11 cellular contexts compared by ENCODE assay signal in the genomic region with DNA sequence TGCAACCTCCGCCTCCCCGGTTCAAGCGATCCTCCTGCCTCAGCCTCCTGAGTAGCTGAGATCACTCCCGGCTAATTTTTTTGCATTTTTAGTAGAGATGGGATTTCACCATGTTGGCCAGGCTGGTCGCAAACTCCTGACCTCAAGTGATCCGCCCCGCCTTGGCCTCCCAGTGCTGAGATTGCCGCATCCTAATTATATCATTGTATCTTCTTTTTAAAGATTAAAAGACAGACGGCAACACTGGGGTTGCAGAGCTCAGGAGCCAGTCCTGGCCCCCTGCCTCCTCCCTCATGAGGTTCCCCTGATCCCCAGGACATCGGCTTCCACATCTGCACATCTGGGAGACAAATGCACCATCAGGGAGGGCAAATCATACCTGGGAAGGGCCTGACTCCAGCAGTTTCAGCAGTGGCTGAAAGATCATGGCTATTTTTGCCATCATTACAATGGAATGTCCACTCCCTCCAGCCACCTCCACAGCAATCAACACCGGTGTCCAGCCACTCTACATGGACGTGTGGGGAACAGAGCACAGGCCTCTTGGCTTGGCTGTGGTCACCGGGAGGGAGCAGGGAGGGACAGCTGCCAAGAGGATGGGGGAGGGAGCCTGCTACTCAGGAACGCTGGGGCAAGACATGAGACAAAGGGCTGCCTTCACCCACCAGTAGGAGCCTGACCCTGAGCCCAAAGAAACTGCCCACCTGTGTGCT. TPM values are rescaled to one million over a fixed set of nuclear protein-coding genes. Genes with fewer than 3 reads are reported as not detected.
DNase-seq lines count a peak whose midpoint lies in the region; ATAC-seq, FAIRE-seq and TF ChIP-seq lines count a peak whose summit lies in the region.
"Had no signal": no experiment of that assay in that cellular context is flagged by ENCODE, and none has a peak within 500 bp of the region (broad histone marks: within the 10 kb centered on the region; RNA-seq: fewer than 3 reads in every experiment).

No MANE protein-coding gene starts in this region.

- TF ChIP-seq CTCF in mammary epithelial cell (conservative IDR thresholded peaks at IDR 0.05 in 1 of 2, IDR thresholded peaks at IDR 0.05 in 1 of 2; ENCODE audit: extremely low read depth in 1 of 2, insufficient read depth in 1 of 2, low read depth in 1 of 2, low read length in 2 of 2) (no peak), keratinocyte (optimal IDR thresholded peaks at IDR 0.05 in 1 of 3, IDR thresholded peaks at IDR 0.05 in 1 of 3, conservative IDR thresholded peaks at IDR 0.05 in 1 of 3; ENCODE audit: extremely low read depth in 1 of 3, insufficient read depth in 2 of 3, low read length in 3 of 3) (no peak), smooth muscle cell (IDR thresholded peaks at IDR 0.05; ENCODE audit: borderline replicate concordance, insufficient read depth, poor library complexity, severe bottlenecking) (no peak), A673 (conservative IDR thresholded peaks at IDR 0.05; ENCODE audit: low read depth, low read length) (no peak)

- H3K27me3 ChIP-seq in GM23248 (replicated peaks; ENCODE audit: insufficient read depth) (no peaks in the 10 kb centered on the region), mammary epithelial cell (ENCODE audit: insufficient read depth, low read length) (no peaks in the 10 kb centered on the region), keratinocyte (ENCODE audit: control insufficient read depth, extremely low read depth, insufficient read depth, low read length) (no peaks in the 10 kb centered on the region), smooth muscle cell (ENCODE audit: low read depth) (no peaks in the 10 kb centered on the region), A673 (replicated peaks; ENCODE audit: insufficient read depth, low read depth, low read length, poor library complexity) (no peaks in the 10 kb centered on the region)

- ATAC-seq in GM19023 (IDR thresholded peaks at IDR 0.05; ENCODE audit: unreplicated experiment): no peak

- CTCF ChIA-PET in mammary epithelial cell (lab: Charles Lee; ENCODE audit: low non-redundant PET): interaction anchor here (1.8 kb wide), 1 partner anchor 179 kb away, joined by 5 read pairs; no protein-coding TSS in a partner anchor
- CTCF ChIA-PET in A673 (lab: Charles Lee): no interaction called here

- WGBS in GM23248 (ENCODE audit: low coverage in 1 of 2, low lambda C conversion rate in 2 of 2, missing lambda C conversion rate in 2 of 2), 2 experiments: 60 to 63% methylated on average over 14 of the region's 14 CpGs
- 67% methylated on average over 11 of the region's 14 CpGs for WGBS in mammary epithelial cell (ENCODE audit: low coverage, missing lambda C conversion rate)
- whole genome bisulfite sequencing in smooth muscle cell (ENCODE audit: low lambda C conversion rate): 67% methylated on average over 14 of the region's 14 CpGs

- H3K9me1 ChIP-seq in keratinocyte (ENCODE audit: control insufficient read depth, extremely low read depth, insufficient read depth, low read length): no peaks in the 10 kb centered on the region

- H3K4me3 ChIP-seq in GM23248 (peak overlapping the region; percentile 39; the same call in 1 of the 2 replicates), mammary epithelial cell (replicated peaks in 1 of 3; ENCODE audit: insufficient read depth in 1 of 3, low read depth in 2 of 3, low read length in 3 of 3) (no peak overlapping the region), keratinocyte (ENCODE audit: control insufficient read depth in 2 of 3, extremely low read depth in 1 of 3, insufficient read depth in 2 of 3, low read depth in 1 of 3, low read length in 3 of 3) (no peak overlapping the region), smooth muscle cell (no peak overlapping the region), A673 (ENCODE audit: low read depth, low read length, poor library complexity, severe bottlenecking) (no peak overlapping the region)

- dilution Hi-C loops in mammary epithelial cell (cut with HindIII; ENCODE audit: low sequenced_read_pairs) (no loop called here), keratinocyte (cut with MboI; ENCODE audit: extremely low pct_ligation_motif_present, low sequenced_read_pairs) (no loop called here)

- POLR2A ChIA-PET in A673 (lab: Charles Lee; ENCODE audit: low non-redundant PET): no interaction called here

- no peaks in the 10 kb centered on the region for H3K36me3 ChIP-seq in GM23248 (ENCODE audit: low read depth)
- H3K36me3 ChIP-seq in mammary epithelial cell (ENCODE audit: insufficient read depth, low read length): no peaks in the 10 kb centered on the region
- H3K36me3 ChIP-seq in keratinocyte (ENCODE audit: control insufficient read depth in 2 of 2, extremely low read depth in 1 of 2, insufficient read depth in 2 of 2, low read length in 2 of 2): no peaks in the 10 kb centered on the region
- H3K36me3 ChIP-seq in smooth muscle cell (ENCODE audit: low read depth): no peaks in the 10 kb centered on the region
- no peaks in the 10 kb centered on the region for H3K36me3 ChIP-seq in A673 (ENCODE audit: insufficient read depth, low read length, poor library complexity, severe bottlenecking)

- H3K4me2 ChIP-seq in GM23248 (ENCODE audit: unreplicated experiment) (peak overlapping the region; percentile 64), mammary epithelial cell (ENCODE audit: insufficient read depth, low read depth, low read length) (peak overlapping the region; percentile 64), keratinocyte (ENCODE audit: control insufficient read depth, extremely low read depth, insufficient read depth, low read depth, low read length) (peak overlapping the region; percentile 84), smooth muscle cell (peak overlapping the region; percentile 66)

- BruUV-seq in mammary epithelial cell (replicated peaks; lab: Mats Ljungman, UMichigan): no TSS peak
- no TSS peak for BruUV-seq in A673 (replicated peaks; lab: Mats Ljungman, UMichigan)

- DNase-seq in GM23248 (peak; percentile 56), mammary epithelial cell (peak; percentile 36), keratinocyte (ENCODE audit: low read depth, low spot score) (no peak), smooth muscle cell (lab: John Stamatoyannopoulos, UW; ENCODE audit: unreplicated experiment) (no peak), A673 (ENCODE audit: low spot score) (no peak), NCI-H146 treated with DMSO at 0.1 percent for 48 hours (lab: John Stamatoyannopoulos, UW; ENCODE audit: unreplicated experiment) (no peak)
- DNase-seq in activated CD4-positive, CD25-positive, alpha-beta regulatory T cell (lab: John Stamatoyannopoulos, UW): no peak
- DNase-seq: activated CD8-positive, alpha-beta memory T cell treated with anti-CD3 and anti-CD28 coated beads, Interleukin-2, amount 50 U/mL, for 48 hours; cortex of kidney; DMS 273 treated with DMSO at 0.1 percent for 48 hours had no signal

- H3F3A ChIP-seq in GM23248 (ENCODE audit: insufficient read depth) (peaks cover 19% of the 10 kb centered on the region), smooth muscle cell (ENCODE audit: low read depth) (peaks cover 27% of the 10 kb centered on the region)

- H3K4me1 ChIP-seq in GM23248 (ENCODE audit: insufficient read depth) (peaks cover 45% of the 10 kb centered on the region), mammary epithelial cell (ENCODE audit: insufficient read depth, low read length) (peaks cover 43% of the 10 kb centered on the region), keratinocyte (ENCODE audit: control insufficient read depth, extremely low read depth, insufficient read depth, low read length) (peaks cover 29% of the 10 kb centered on the region), smooth muscle cell (ENCODE audit: low read depth) (peaks cover 14% of the 10 kb centered on the region), A673 (ENCODE audit: insufficient read depth, low read length, poor library complexity, severe bottlenecking) (no peaks in the 10 kb centered on the region)

- H2AFZ ChIP-seq in GM23248 (peak overlapping the region; percentile 74), mammary epithelial cell (ENCODE audit: low read depth, low read length) (peak overlapping the region; percentile 76), keratinocyte (ENCODE audit: control insufficient read depth, low read length) (peak overlapping the region; percentile 79), smooth muscle cell (ENCODE audit: low read depth) (no peak overlapping the region)

- H3K27ac ChIP-seq in GM23248: peak overlapping the region; percentile 96
- H3K27ac ChIP-seq in mammary epithelial cell (ENCODE audit: insufficient read depth, low read depth, low read length): peak overlapping the region; percentile 69
- H3K27ac ChIP-seq in keratinocyte (ENCODE audit: control insufficient read depth, insufficient read depth, low read length): peak overlapping the region; percentile 74
- peak overlapping the region; percentile 92 for H3K27ac ChIP-seq in smooth muscle cell (ENCODE audit: low read depth)
- H3K27ac ChIP-seq in A673 (ENCODE audit: low read depth, low read length, poor library complexity, severe bottlenecking): no peak overlapping the region

- H3K9ac ChIP-seq in GM23248 (peak overlapping the region; percentile 83), mammary epithelial cell (ENCODE audit: insufficient read depth, low read length) (no peak overlapping the region), keratinocyte (ENCODE audit: control insufficient read depth, extremely low read depth, insufficient read depth, low read length) (peak overlapping the region; percentile 56), smooth muscle cell (ENCODE audit: low read depth) (no peak overlapping the region)

- no peaks in the 10 kb centered on the region for H3K9me2 ChIP-seq in GM23248 (ENCODE audit: insufficient read depth)

- no peaks in the 10 kb centered on the region for H3K9me3 ChIP-seq in GM23248 (ENCODE audit: low read depth)
- no peaks in the 10 kb centered on the region for H3K9me3 ChIP-seq in mammary epithelial cell (replicated peaks; ENCODE audit: insufficient read depth, low read length)
- H3K9me3 ChIP-seq in keratinocyte (ENCODE audit: control insufficient read depth, low read depth, low read length): no peaks in the 10 kb centered on the region
- H3K9me3 ChIP-seq in smooth muscle cell (replicated peaks; ENCODE audit: low read depth): no peaks in the 10 kb centered on the region
- H3K9me3 ChIP-seq in A673 (ENCODE audit: low read depth, low read length, poor library complexity, severe bottlenecking): no peaks in the 10 kb centered on the region

- in situ Hi-C loops in GM23248 (cut with MboI) (loop anchor here (10.0 to 25.0 kb wide), 3 partner anchors 162 to 409 kb away; no protein-coding TSS in a partner anchor), mammary epithelial cell (cut with MboI; ENCODE audit: low sequenced_read_pairs in 2 of 2) (loop anchor here (25.0 kb wide), 2 partner anchors 434 to 534 kb away; no protein-coding TSS in a partner anchor)

- FAIRE-seq in keratinocyte (lab: Jason Lieb, UNC): peak; percentile 44

- no peaks in the 10 kb centered on the region for H3K79me2 ChIP-seq in GM23248 (ENCODE audit: insufficient read depth)
- no peaks in the 10 kb centered on the region for H3K79me2 ChIP-seq in mammary epithelial cell (ENCODE audit: insufficient read depth, low read length)
- no peaks in the 10 kb centered on the region for H3K79me2 ChIP-seq in keratinocyte (ENCODE audit: control insufficient read depth, insufficient read depth, low read length)
- H3K79me2 ChIP-seq in smooth muscle cell (ENCODE audit: low read depth): no peaks in the 10 kb centered on the region

- intact Hi-C loops in mammary epithelial cell (cut with micrococcal nuclease): no loop called here
- intact Hi-C loops in A673 (cut with micrococcal nuclease; ENCODE audit: unreplicated experiment): no loop called here

- H4K20me1 ChIP-seq in GM23248 (ENCODE audit: insufficient read depth) (no peaks in the 10 kb centered on the region), mammary epithelial cell (ENCODE audit: insufficient read depth, low read length) (no peaks in the 10 kb centered on the region), keratinocyte (ENCODE audit: control insufficient read depth, extremely low read depth, insufficient read depth, low read length) (no peaks in the 10 kb centered on the region), smooth muscle cell (ENCODE audit: low read depth) (peaks cover 4% of the 10 kb centered on the region)

RNA-seq across cellular contexts. Expression of a gene that starts 9.2 kb away (rescaled TPM):
- 0.38 and 0.54 TPM in 2 replicates for total RNA-seq in GM23248 (2014; rRNA removed; shearing (Covaris generic))
- polyA plus RNA-seq in GM23248 (2016; fragmentation: Nextera tagmentation; extraction: Ambion mirVana) (0.15 and 0.23 TPM in 2 replicates), mammary epithelial cell (33.4 TPM), keratinocyte (16.1 to 23.2 TPM (median 20.6 TPM) in 3 replicates), smooth muscle cell (3.6 and 12.3 TPM in 2 replicates)
- total RNA-seq in mammary epithelial cell (10 to 100 TPM; 66.6 to 69.5 TPM), smooth muscle cell (15.2 and 17.6 TPM in 2 replicates), A673 (2021) (2.3 and 3.5 TPM in 2 replicates)
- polyA minus RNA-seq in mammary epithelial cell (52.9 TPM), keratinocyte (61.3 to 154 TPM (median 62.8 TPM) in 3 replicates)
- polyA plus RNA-seq in keratinocyte (2011; ENCODE audit: low read depth): 6.0 TPM
- polyA plus RNA-seq in keratinocyte (2011; cell fraction: cytosol; rRNA removed): 8.0 and 10.0 TPM in 2 replicates
- 99.8 and 117 TPM in 2 replicates for polyA plus RNA-seq in keratinocyte (2011; cell fraction: nucleus; rRNA removed)
- 24.8 and 29.0 TPM in 2 replicates for polyA plus RNA-seq in keratinocyte (2012; ENCODE audit: low replicate concordance)
- polyA minus RNA-seq in keratinocyte (2011; cell fraction: cytosol; rRNA and poly(A)+ RNA removed): 39.1 TPM
- 182 and 191 TPM in 2 replicates for polyA minus RNA-seq in keratinocyte (2011; cell fraction: nucleus; rRNA and poly(A)+ RNA removed)

Comparison
In these comparisons a context has a peak if more than half of its experiments do, and no peak if none do; other contexts are left out.
1. DNase-seq: peak in GM23248 (single experiment) and mammary epithelial cell (single experiment); none in keratinocyte (single experiment), smooth muscle cell (single experiment), activated CD4-positive, CD25-positive, alpha-beta regulatory T cell (0 of 4), A673 (single experiment) and NCI-H146 treated with DMSO at 0.1 percent for 48 hours (single experiment).
2. H3K9ac ChIP-seq: peak in GM23248 (single experiment) and keratinocyte (single experiment); none in mammary epithelial cell (single experiment) and smooth muscle cell (single experiment).
3. Peak in every context shown above with its lines, with median percentiles within 50 percentile points of each other: H3K4me2 ChIP-seq.